8 cellular contexts compared by ENCODE assay signal in the genomic region with DNA sequence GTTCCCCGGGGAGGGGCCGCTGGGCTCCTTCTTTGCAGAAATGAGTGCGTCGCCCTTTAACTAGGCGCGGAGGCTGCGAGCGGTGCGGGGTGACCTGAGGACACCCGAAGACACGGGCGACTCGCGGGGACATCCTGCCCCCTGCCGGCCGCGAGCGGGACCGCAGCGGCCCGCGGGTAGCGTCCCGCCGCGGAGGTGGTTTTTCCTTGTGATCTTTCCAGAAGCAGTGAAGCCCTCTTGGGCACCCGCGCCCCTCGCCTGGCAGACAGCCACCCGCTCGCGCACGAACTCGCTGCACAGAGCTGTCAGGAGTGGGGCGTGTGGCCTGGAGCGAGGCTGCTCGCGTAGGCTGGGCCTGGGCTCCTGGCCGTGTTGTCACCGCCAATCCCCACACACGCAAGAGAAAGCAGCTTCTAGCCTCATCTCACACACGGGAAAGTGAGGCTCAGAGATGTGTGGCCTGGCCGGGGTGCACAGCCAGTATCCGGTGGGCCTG.
A peak's percentile ranks its signal among the peaks of the same experiment; 100 is the strongest.
DNase-seq lines count a peak whose midpoint lies in the region; ATAC-seq and TF ChIP-seq lines count a peak whose summit lies in the region.

No MANE protein-coding gene starts in this region.

- peak overlapping the region; percentile 49; the same call in 1 of the 2 replicates for H2AFZ ChIP-seq in PC-9

- intact Hi-C loops in PC-9 (cut with micrococcal nuclease; ENCODE audit: unreplicated experiment), result loop anchor here (2.0 to 10.0 kb wide), 6 partner anchors 151 to 1244 kb away; partner anchors contain the start of genes CINP and TECPR2

- peaks cover 19% of the 10 kb centered on the region for H3K4me1 ChIP-seq in PC-9 (replicated peaks; ENCODE audit: insufficient read depth)

- no TSS peak for BruUV-seq in PC-9 (replicated peaks; lab: Mats Ljungman, UMichigan)

- H3K4me1 Mint-ChIP-seq in neural crest cell, result peaks cover 51% of the 10 kb centered on the region

- H3K9me3 Mint-ChIP-seq in neural crest cell, result no peaks in the 10 kb centered on the region

- TF ChIP-seq CTCF in PC-9 (conservative IDR thresholded peaks at IDR 0.05), result peak; percentile 100
- TF ChIP-seq CTCF in fibroblast of pulmonary artery (IDR thresholded peaks at IDR 0.05; ENCODE audit: low read length, missing control alignments), result peak; percentile 57
- peak; percentile 99 for TF ChIP-seq CTCF in neural crest cell (conservative IDR thresholded peaks at IDR 0.05)

- no peaks in the 10 kb centered on the region for H3K27me3 Mint-ChIP-seq in neural crest cell (ENCODE audit: low read depth)

- H3K4me3 ChIP-seq in PC-9 (no peak overlapping the region), fibroblast of pulmonary artery (replicated peaks; ENCODE audit: low read depth, low read length) (no peak overlapping the region)

- POLR2A ChIA-PET in PC-9 (lab: Charles Lee; ENCODE audit: unreplicated experiment), result no interaction called here

- no peaks in the 10 kb centered on the region for H3K9me3 ChIP-seq in PC-9 (ENCODE audit: insufficient read depth, low read depth)

- H3K27ac Mint-ChIP-seq in neural crest cell (ENCODE audit: unreplicated experiment), result no peak overlapping the region

- H3K79me2 ChIP-seq in PC-9 (ENCODE audit: low read depth), result no peaks in the 10 kb centered on the region

- peak; percentile 80 for ATAC-seq in stimulated activated naive CD8-positive, alpha-beta T cell treated with anti-CD3 and anti-CD28 coated beads, Interleukin-15, Interleukin-2, amounts not matched to agents 100 U/mL and 50 U/mL, for 24 hours

- no peak overlapping the region for H3K27ac ChIP-seq in PC-9

- CTCF ChIA-PET in PC-9 (lab: Charles Lee), result interaction anchor here (0.6 kb wide), 1 partner anchor 132 kb away, joined by 7 read pairs; no protein-coding TSS in a partner anchor

- no peaks in the 10 kb centered on the region; the same call in 1 of the 2 replicates for H3F3A ChIP-seq in PC-9 (ENCODE audit: insufficient read depth, low read depth)

- H3K9me2 ChIP-seq in PC-9 (ENCODE audit: insufficient read depth), result no peaks in the 10 kb centered on the region

- H4K20me1 ChIP-seq in PC-9 (ENCODE audit: insufficient read depth), result no peaks in the 10 kb centered on the region

- H3K36me3 Mint-ChIP-seq in neural crest cell (ENCODE audit: low read depth), result no peaks in the 10 kb centered on the region

- H3K4me2 ChIP-seq in PC-9, result peak overlapping the region; percentile 62

- no peak overlapping the region for H3K4me3 Mint-ChIP-seq in neural crest cell

- no peaks in the 10 kb centered on the region for H3K36me3 ChIP-seq in PC-9 (ENCODE audit: low read depth)

- DNase-seq in AG08396 (ENCODE audit: low spot score) (peak; percentile 93), GM19238 (ENCODE audit: insufficient read length, low spot score) (peak; percentile 69), HT1080 (ENCODE audit: low read depth) (peak; percentile 65), PC-9 (peak; percentile 64 to 92), activated T-helper 1 cell treated with Interleukin-2 at 50 U/mL for 16 hours (ENCODE audit: low read depth) (peak; percentile 62), fibroblast of pulmonary artery (ENCODE audit: low read depth) (peak; percentile 65), neural crest cell (ENCODE audit: low read depth, low spot score) (peak; percentile 79)
- DNase-seq in stimulated activated naive CD8-positive, alpha-beta T cell treated with anti-CD3 and anti-CD28 coated beads, Interleukin-15, Interleukin-2, amounts not matched to agents 100 U/mL and 50 U/mL, for 24 hours, result peak; percentile 81

- no peaks in the 10 kb centered on the region for H3K27me3 ChIP-seq in PC-9 (ENCODE audit: insufficient read depth, low read depth)
